In the genomic region with DNA sequence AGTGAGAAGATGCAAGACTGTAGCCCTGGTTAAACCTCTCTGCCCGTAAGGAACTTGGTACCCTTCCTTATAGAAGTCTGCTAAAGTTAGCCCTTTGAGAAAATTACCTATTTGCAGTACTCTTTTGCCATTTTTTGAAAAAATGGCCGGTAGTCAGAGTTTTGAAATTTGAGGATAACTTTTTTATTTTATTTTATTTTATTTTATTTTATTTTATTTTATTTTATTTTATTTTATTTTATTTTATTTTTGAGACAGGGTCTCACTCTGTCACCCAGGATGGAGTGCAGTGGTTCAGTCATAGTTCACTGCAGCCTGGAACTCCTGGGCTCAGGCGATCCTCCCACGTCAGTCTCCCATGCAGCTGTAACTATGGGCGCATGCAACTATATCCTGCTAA, we compare ENCODE assay signal across 9 cellular contexts. TPM values are rescaled to one million over a fixed set of nuclear protein-coding genes. Genes with fewer than 3 reads are reported as not detected.
DNase-seq lines count a peak whose midpoint lies in the region; ATAC-seq and TF ChIP-seq lines count a peak whose summit lies in the region.
"Not testable (repeated sequence)": the region's sequence is repeated elsewhere in the genome, so short reads cannot be mapped to it uniquely, and the experiment has no call there.
"Had no signal": no experiment of that assay in that cellular context is flagged by ENCODE, and none has a peak within 500 bp of the region (broad histone marks: within the 10 kb centered on the region; RNA-seq: fewer than 3 reads in every experiment).

No MANE protein-coding gene starts in this region.

- not testable (repeated sequence) for H3K4me3 ChIP-seq in esophagus muscularis mucosa; cardiac muscle cell; sigmoid colon; stomach smooth muscle (ENCODE audit: low read length in 2 of 2)

- not testable (repeated sequence) for H3K9me3 Mint-ChIP-seq in WTC11, neural crest cell

- H3K27me3 Mint-ChIP-seq in WTC11 (ENCODE audit: low read depth); neural crest cell (ENCODE audit: low read depth): not testable (repeated sequence)

- not testable (repeated sequence) for ATAC-seq in WTC11

- not testable (repeated sequence) for H3K27me3 ChIP-seq in esophagus muscularis mucosa; cardiac muscle cell; sigmoid colon; stomach smooth muscle (ENCODE audit: control insufficient read depth in 1 of 2, insufficient read depth in 2 of 2, low read length in 2 of 2)

- H3K9me3 ChIP-seq in esophagus muscularis mucosa; cardiac muscle cell (ENCODE audit: low read depth); sigmoid colon; stomach smooth muscle (ENCODE audit: control insufficient read depth in 2 of 2, low read length in 2 of 2): not testable (repeated sequence)

- H3K36me3 ChIP-seq in esophagus muscularis mucosa = peaks cover 0 to 13% (median 0%) of the 10 kb centered on the region in 4 donors
- peaks cover 16% of the 10 kb centered on the region for H3K36me3 ChIP-seq in cardiac muscle cell
- not testable (repeated sequence) for H3K36me3 ChIP-seq in sigmoid colon; stomach smooth muscle (ENCODE audit: control insufficient read depth in 2 of 2, insufficient read depth in 2 of 2, low read length in 2 of 2)

- WGBS in esophagus muscularis mucosa = 95% methylated on average over 5 of the region's 5 CpGs
- WGBS in sigmoid colon, 2 donors = 95 to 97% methylated on average over 5 of the region's 5 CpGs

- POLR2A ChIA-PET in WTC11 (lab: Charles Lee) = not testable (repeated sequence)

- TF ChIP-seq POLR2A in esophagus muscularis mucosa (IDR thresholded peaks at IDR 0.05; ENCODE audit: low read depth); sigmoid colon (IDR thresholded peaks at IDR 0.05): not testable (repeated sequence)

- H3K27ac ChIP-seq in esophagus muscularis mucosa (replicated peaks in 1 of 4) (peak overlapping the region; percentile 86 to 89 (median 88)), cardiac muscle cell (peak overlapping the region; percentile 96), sigmoid colon (peak overlapping the region; percentile 80 to 92 (median 87)), stomach smooth muscle (ENCODE audit: low read length) (peak overlapping the region; percentile 94)

- not testable (repeated sequence) for TF ChIP-seq EP300 in esophagus muscularis mucosa (IDR thresholded peaks at IDR 0.05); sigmoid colon (IDR thresholded peaks at IDR 0.05)

- not testable (repeated sequence) for H3K27ac Mint-ChIP-seq in WTC11
- H3K27ac Mint-ChIP-seq in neural crest cell (ENCODE audit: unreplicated experiment) = peak overlapping the region; percentile 39

- peaks cover 29 to 90% (median 69%) of the 10 kb centered on the region in 4 donors for H3K4me1 ChIP-seq in esophagus muscularis mucosa
- H3K4me1 ChIP-seq in cardiac muscle cell (ENCODE audit: low read depth) = peaks cover 37% of the 10 kb centered on the region
- peaks cover 0 to 52% (median 51%) of the 10 kb centered on the region in 4 donors for H3K4me1 ChIP-seq in sigmoid colon
- peaks cover 55% of the 10 kb centered on the region for H3K4me1 ChIP-seq in stomach smooth muscle (ENCODE audit: control insufficient read depth, insufficient read depth, low read length)

- CTCF ChIA-PET in WTC11 (lab: Charles Lee) = not testable (repeated sequence)

- not testable (repeated sequence) for H3K4me3 Mint-ChIP-seq in WTC11, neural crest cell

- not testable (repeated sequence) for H3K36me3 Mint-ChIP-seq in WTC11; neural crest cell (ENCODE audit: low read depth)

- H3K4me1 Mint-ChIP-seq in WTC11 = not testable (repeated sequence)
- H3K4me1 Mint-ChIP-seq in neural crest cell = peaks cover 21% of the 10 kb centered on the region

- H3K9ac ChIP-seq in stomach smooth muscle (ENCODE audit: low read length in 2 of 2) = not testable (repeated sequence)

- TF ChIP-seq CTCF in WTC11 (IDR thresholded peaks at IDR 0.05); esophagus muscularis mucosa (IDR thresholded peaks at IDR 0.05); cardiac muscle cell (IDR thresholded peaks at IDR 0.05; ENCODE audit: low read depth, low read length); neural crest cell (conservative IDR thresholded peaks at IDR 0.05); sigmoid colon (IDR thresholded peaks at IDR 0.05): not testable (repeated sequence)

- intact Hi-C loops in esophagus muscularis mucosa (cut with DNase I) = not testable (repeated sequence)
- intact Hi-C loops in sigmoid colon (cut with DNase I) = loop anchor here (2.0 kb wide), 1 partner anchor 15 kb away; no protein-coding TSS in a partner anchor

- not testable (repeated sequence) for DNase-seq in WTC11 (ENCODE audit: low spot score); esophagus muscularis mucosa (ENCODE audit: extremely low spot score); cardiac muscle cell (ENCODE audit: low read depth in 1 of 2, low spot score in 1 of 2); neural crest cell (ENCODE audit: low read depth, low spot score); sigmoid colon

TF ChIP-seq in WTC11, 78 proteins besides CTCF, POLR2A, EP300 and RAD21:
- TF ChIP-seq HMGA2 (CRISPR knock-in tag; IDR thresholded peaks at IDR 0.05) = peak; percentile 93

RNA-seq across cellular contexts. Expression of gene CACNB2, which starts 41.2 kb away (rescaled TPM):
- 3.2 to 4.4 TPM (median 3.3 TPM) in 3 replicates for total RNA-seq in WTC11 (2021)
- 100 to 1,000 TPM in 1 of 4 donors, 10 to 100 TPM in 3; 73.5 to 108 (median 87.2) TPM for total RNA-seq in esophagus muscularis mucosa
- total RNA-seq in cardiac muscle cell = 134 and 172 TPM in 2 replicates
- 101 and 119 TPM in 2 replicates for polyA plus RNA-seq in cardiac muscle cell
- total RNA-seq in neural crest cell = 2.1 and 2.2 TPM in 2 replicates
- total RNA-seq in sigmoid colon = 10 to 100 TPM; 36.0 to 85.3 (median 66.8) TPM
- 1 to 10 TPM; 1.2 to 4.7 (median 2.4) TPM for polyA plus RNA-seq in sigmoid colon
- total RNA-seq: CD4-positive, alpha-beta memory T cell; CD8-positive, alpha-beta memory T cell; G401 had no signal
